In the genomic region with DNA sequence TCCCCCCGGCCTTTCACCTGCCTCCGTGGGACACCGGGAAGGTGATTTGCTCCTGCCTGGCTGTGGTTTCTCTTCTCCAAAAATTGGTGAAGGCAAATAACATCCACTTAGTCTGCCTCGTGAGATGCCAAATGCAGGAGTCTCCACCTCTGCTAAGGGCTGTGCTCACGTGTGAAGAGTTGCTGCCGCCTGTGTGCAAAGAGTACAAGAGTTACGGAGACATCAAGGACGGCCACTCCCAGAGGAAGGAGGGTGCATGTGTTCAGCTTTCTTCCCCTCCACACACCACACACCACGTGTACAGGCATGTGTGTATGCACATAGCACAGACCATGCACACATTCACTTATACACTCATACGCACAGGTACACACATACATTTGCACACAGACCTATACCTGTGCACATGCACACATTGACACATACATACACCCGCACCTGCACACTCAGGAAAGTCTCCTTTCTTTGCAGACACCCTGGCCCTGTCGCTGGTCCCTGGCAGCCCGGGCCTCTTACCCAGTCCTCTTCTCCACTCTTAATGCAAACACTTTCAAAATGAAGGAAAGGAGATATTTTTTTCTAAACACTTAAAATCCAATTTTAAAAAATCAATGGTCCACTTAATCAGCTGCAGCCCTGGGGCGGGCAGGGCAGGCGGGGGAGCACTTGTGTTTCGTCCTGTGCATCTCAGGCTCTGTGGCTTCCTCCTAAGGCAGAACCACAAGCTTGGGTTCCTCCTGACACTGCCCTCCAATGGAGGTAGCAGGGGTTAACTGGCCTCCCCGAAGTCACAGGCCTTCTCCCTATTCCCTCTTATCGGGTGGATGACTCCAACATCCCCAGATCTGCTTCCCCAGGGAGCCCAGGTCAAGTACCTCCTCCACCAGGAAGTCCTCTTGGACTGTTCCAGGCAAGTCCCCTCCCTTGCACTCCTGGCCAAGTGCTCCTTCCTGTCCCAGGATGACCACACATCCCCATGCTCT, we compare ENCODE assay signal across 10 cellular contexts.
"Had no signal": no experiment of that assay in that cellular context is flagged by ENCODE, and none has a peak within 500 bp of the region (broad histone marks: within the 10 kb centered on the region; RNA-seq: fewer than 3 reads in every experiment).

No MANE protein-coding gene starts in this region.

- H3K36me3 Mint-ChIP-seq: stimulated activated effector memory CD8-positive, alpha-beta T cell treated with anti-CD3 and anti-CD28 coated beads, Interleukin-12 subunit alpha, Interleukin-12 subunit beta, amount 100 ng/mL, for 72 hours; WTC11 had no signal

- H3K4me3 ChIP-seq: tibial artery had no signal

- DNase-seq: activated CD4-positive, alpha-beta memory T cell treated with anti-CD3 and anti-CD28 coated beads, Interleukin-2, amount 10 ng/mL, durations not matched to agents 7 days and 5 days; activated CD4-positive, alpha-beta T cell treated with anti-CD3 and anti-CD28 coated beads for 4 hours; activated naive CD4-positive, alpha-beta T cell treated with anti-CD3 and anti-CD28 coated beads, Interleukin-2, amount 50 U/mL, for 16 hours; effector CD4-positive, alpha-beta T cell; foreskin fibroblast; nephron progenitor cell; SW 1271 had no signal

- ATAC-seq: stimulated activated effector memory CD8-positive, alpha-beta T cell treated with anti-CD3 and anti-CD28 coated beads, Interleukin-12 subunit alpha, Interleukin-12 subunit beta, amount 100 ng/mL, for 72 hours; WTC11 had no signal

- H3K4me3 Mint-ChIP-seq: activated CD4-positive, alpha-beta memory T cell treated with anti-CD3 and anti-CD28 coated beads, Interleukin-2, amount 10 ng/mL, durations not matched to agents 7 days and 5 days; nephron progenitor cell; stimulated activated effector memory CD8-positive, alpha-beta T cell treated with anti-CD3 and anti-CD28 coated beads, Interleukin-12 subunit alpha, Interleukin-12 subunit beta, amount 100 ng/mL, for 72 hours; WTC11 had no signal

- H3K9me3 Mint-ChIP-seq: activated CD4-positive, alpha-beta memory T cell treated with anti-CD3 and anti-CD28 coated beads, Interleukin-2, amount 10 ng/mL, durations not matched to agents 7 days and 5 days; stimulated activated effector memory CD8-positive, alpha-beta T cell treated with anti-CD3 and anti-CD28 coated beads, Interleukin-12 subunit alpha, Interleukin-12 subunit beta, amount 100 ng/mL, for 72 hours had no signal

- H3K27ac ChIP-seq: tibial artery had no signal

- H3K36me3 ChIP-seq: tibial artery had no signal

- H3K27ac Mint-ChIP-seq: activated CD4-positive, alpha-beta memory T cell treated with anti-CD3 and anti-CD28 coated beads, Interleukin-2, amount 10 ng/mL, durations not matched to agents 7 days and 5 days; nephron progenitor cell; stimulated activated effector memory CD8-positive, alpha-beta T cell treated with anti-CD3 and anti-CD28 coated beads, Interleukin-12 subunit alpha, Interleukin-12 subunit beta, amount 100 ng/mL, for 72 hours; WTC11 had no signal

- H3K4me1 Mint-ChIP-seq: activated CD4-positive, alpha-beta memory T cell treated with anti-CD3 and anti-CD28 coated beads, Interleukin-2, amount 10 ng/mL, durations not matched to agents 7 days and 5 days; stimulated activated effector memory CD8-positive, alpha-beta T cell treated with anti-CD3 and anti-CD28 coated beads, Interleukin-12 subunit alpha, Interleukin-12 subunit beta, amount 100 ng/mL, for 72 hours had no signal
